In the genomic region with DNA sequence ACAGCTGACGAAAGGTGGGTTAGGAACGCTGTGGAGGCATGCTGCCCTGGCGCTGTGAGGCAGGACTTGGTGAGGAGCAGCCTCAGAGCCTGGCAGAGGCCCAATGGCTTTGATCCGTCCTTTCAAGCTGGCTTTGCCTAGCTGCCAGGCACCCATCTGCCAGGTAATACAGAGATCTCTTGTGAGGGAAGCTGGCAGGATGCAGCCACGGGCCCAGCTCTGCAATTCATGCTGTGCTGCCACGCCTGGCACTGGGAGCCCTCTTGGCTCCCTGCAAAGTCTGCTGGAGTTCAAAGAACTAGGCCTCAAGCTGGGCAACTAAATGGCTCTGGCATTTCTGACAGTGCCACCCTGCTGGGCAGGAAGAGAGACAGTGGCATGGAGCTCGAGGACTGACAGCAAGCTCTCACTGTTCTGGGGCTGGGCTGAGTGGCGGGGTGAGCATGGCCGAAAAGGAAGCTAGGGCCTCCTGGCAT, we compare ENCODE assay signal across 20 cellular contexts. TPM values are rescaled to one million over a fixed set of nuclear protein-coding genes. Genes with fewer than 3 reads are reported as not detected.
DNase-seq lines count a peak whose midpoint lies in the region; TF ChIP-seq lines count a peak whose summit lies in the region.
"Had no signal": no experiment of that assay in that cellular context is flagged by ENCODE, and none has a peak within 500 bp of the region (broad histone marks: within the 10 kb centered on the region; RNA-seq: fewer than 3 reads in every experiment).

No MANE protein-coding gene starts in this region.

- intact Hi-C loops in posterior cingulate gyrus (cut with DNase I), result no loop called here
- intact Hi-C loops in sigmoid colon (cut with DNase I), result no loop called here

- no peak for TF ChIP-seq POLR2A in sigmoid colon (IDR thresholded peaks at IDR 0.05)

- peaks cover 0 to 39% (median 0%) of the 10 kb centered on the region in 3 donors for H3K27me3 ChIP-seq in sigmoid colon
- H3K27me3 ChIP-seq: BE2C had no signal

- peak; percentile 37 for DNase-seq in GDM1 (lab: John Stamatoyannopoulos, UW)
- peak; percentile 86 to 96 for DNase-seq in NCI-H2081 (lab: John Stamatoyannopoulos, UW)
- peak; percentile 28 for DNase-seq in coronary artery (ENCODE audit: low spot score)
- peak in 6 of 10 donors; percentile 32 to 92 (median 62) for DNase-seq in posterior cingulate gyrus
- DNase-seq in HPDE6-E6E7 (ENCODE audit: extremely low spot score), result no peak
- no peak for DNase-seq in sigmoid colon
- no peak for DNase-seq in NCI-H1105 treated with DMSO at 0.1 percent for 48 hours (lab: John Stamatoyannopoulos, UW)
- DNase-seq: activated CD4-positive, alpha-beta T cell treated with anti-CD3 and anti-CD28 coated beads for 48 hours; activated CD8-positive, alpha-beta memory T cell treated with anti-CD3 and anti-CD28 coated beads, Interleukin-2, amount 50 U/mL, for 48 hours; activated effector memory CD4-positive, alpha-beta T cell treated with anti-CD3 and anti-CD28 coated beads, Interleukin-2, amount 50 U/mL, for 16 hours; BE2C; GOT3; kidney; RPMI8226; stimulated activated CD8-positive, alpha-beta memory T cell treated with anti-CD3 and anti-CD28 coated beads, Interleukin-4, amount 100 ng/mL, for 48 hours had no signal

- no peak for TF ChIP-seq EP300 in sigmoid colon (IDR thresholded peaks at IDR 0.05)

- 67 to 77% methylated on average over 9 of the region's 9 CpGs for WGBS in sigmoid colon, 2 donors

- TF ChIP-seq CTCF in coronary artery (IDR thresholded peaks at IDR 0.05) (no peak), sigmoid colon (IDR thresholded peaks at IDR 0.05) (no peak)

- no peak overlapping the region for H3K27ac ChIP-seq in coronary artery
- H3K27ac ChIP-seq in sigmoid colon, result no peak overlapping the region
- H3K27ac ChIP-seq: hepatocyte, suprapubic skin had no signal

- H3K4me3 ChIP-seq in coronary artery (no peak overlapping the region), sigmoid colon (no peak overlapping the region)
- H3K4me3 ChIP-seq: hepatocyte, smooth muscle cell, suprapubic skin had no signal

- H3K9me3 ChIP-seq in sigmoid colon, result peaks cover 0 to 5% (median 4%) of the 10 kb centered on the region in 4 donors
- H3K9me3 ChIP-seq: BE2C, suprapubic skin had no signal

- H3K36me3 ChIP-seq in sigmoid colon, result no peaks in the 10 kb centered on the region
- H3K36me3 ChIP-seq: BE2C, suprapubic skin had no signal

- H3K4me1 ChIP-seq in sigmoid colon, result no peaks in the 10 kb centered on the region

RNA-seq across cellular contexts. Expression of gene IQSEC3, which starts 18.7 kb away (rescaled TPM):
- 1 to 10 TPM in 2 of 4 donors, under 1 TPM in 2; 0.33 to 2.2 (median 0.72) TPM for total RNA-seq in sigmoid colon
- under 1 TPM in 2 of 3 donors, not detected in 1; under 0.01 to 0.73 TPM for polyA plus RNA-seq in sigmoid colon
- total RNA-seq: chondrocyte, HepG2 had no signal
- polyA plus RNA-seq: HepG2 had no signal

Comparison
In these comparisons a context has a peak if more than half of its experiments do, and no peak if none do; other contexts are left out.
1. DNase-seq: peak in GDM1 (single experiment), NCI-H2081 (2 of 2), coronary artery (single experiment) and posterior cingulate gyrus (6 of 10); none in HPDE6-E6E7 (single experiment), sigmoid colon (single experiment) and NCI-H1105 treated with DMSO at 0.1 percent for 48 hours (single experiment).